In genomic region chr9:132538071-132538470, GRCh38 we compare ENCODE assay signal across 1 cellular context.
TF ChIP-seq lines count a peak whose summit lies in the region.

No MANE protein-coding gene starts in this region.

TF ChIP-seq in K562, 482 proteins besides CTCF, POLR2A, EP300 and RAD21 (continued from another document):
- TF ChIP-seq, protein P1, sequence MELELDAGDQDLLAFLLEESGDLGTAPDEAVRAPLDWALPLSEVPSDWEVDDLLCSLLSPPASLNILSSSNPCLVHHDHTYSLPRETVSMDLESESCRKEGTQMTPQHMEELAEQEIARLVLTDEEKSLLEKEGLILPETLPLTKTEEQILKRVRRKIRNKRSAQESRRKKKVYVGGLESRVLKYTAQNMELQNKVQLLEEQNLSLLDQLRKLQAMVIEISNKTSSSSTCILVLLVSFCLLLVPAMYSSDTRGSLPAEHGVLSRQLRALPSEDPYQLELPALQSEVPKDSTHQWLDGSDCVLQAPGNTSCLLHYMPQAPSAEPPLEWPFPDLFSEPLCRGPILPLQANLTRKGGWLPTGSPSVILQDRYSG (tag; conservative IDR thresholded peaks at IDR 0.05; ENCODE audit: low read depth), result no peak
- no peak for TF ChIP-seq ZSCAN32 (CRISPR knock-in tag; IDR thresholded peaks at IDR 0.05)
- TF ChIP-seq SETDB1 (IDR thresholded peaks at IDR 0.05; ENCODE audit: low read length), result no peak
- no peak for TF ChIP-seq RBFOX2 (IDR thresholded peaks at IDR 0.05; ENCODE audit: low read depth, low read length)
- no peak for TF ChIP-seq NCOA4 (IDR thresholded peaks at IDR 0.05; ENCODE audit: partially characterized antibody)
- TF ChIP-seq SRSF7 (optimal IDR thresholded peaks at IDR 0.05; ENCODE audit: low read depth, low read length), result no peak
- TF ChIP-seq, protein P2, sequence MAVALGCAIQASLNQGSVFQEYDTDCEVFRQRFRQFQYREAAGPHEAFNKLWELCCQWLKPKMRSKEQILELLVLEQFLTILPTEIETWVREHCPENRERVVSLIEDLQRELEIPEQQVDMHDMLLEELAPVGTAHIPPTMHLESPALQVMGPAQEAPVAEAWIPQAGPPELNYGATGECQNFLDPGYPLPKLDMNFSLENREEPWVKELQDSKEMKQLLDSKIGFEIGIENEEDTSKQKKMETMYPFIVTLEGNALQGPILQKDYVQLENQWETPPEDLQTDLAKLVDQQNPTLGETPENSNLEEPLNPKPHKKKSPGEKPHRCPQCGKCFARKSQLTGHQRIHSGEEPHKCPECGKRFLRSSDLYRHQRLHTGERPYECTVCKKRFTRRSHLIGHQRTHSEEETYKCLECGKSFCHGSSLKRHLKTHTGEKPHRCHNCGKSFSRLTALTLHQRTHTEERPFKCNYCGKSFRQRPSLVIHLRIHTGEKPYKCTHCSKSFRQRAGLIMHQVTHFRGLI (CRISPR knock-in tag; IDR thresholded peaks at IDR 0.05), result no peak
- no peak for TF ChIP-seq CEBPG (CRISPR knock-in tag; IDR thresholded peaks at IDR 0.05)
- TF ChIP-seq CEBPG (tag; conservative IDR thresholded peaks at IDR 0.05 in 1 of 2, IDR thresholded peaks at IDR 0.05 in 1 of 2), result no peak
- TF ChIP-seq TSHZ1 (CRISPR knock-in tag; IDR thresholded peaks at IDR 0.05), result no peak
- TF ChIP-seq ZNF778 (CRISPR knock-in tag; IDR thresholded peaks at IDR 0.05), result no peak
TF ChIP-seq in K562: peak in this region for 0.
